ENCODE assay signal across 9 cellular contexts in the genomic region with DNA sequence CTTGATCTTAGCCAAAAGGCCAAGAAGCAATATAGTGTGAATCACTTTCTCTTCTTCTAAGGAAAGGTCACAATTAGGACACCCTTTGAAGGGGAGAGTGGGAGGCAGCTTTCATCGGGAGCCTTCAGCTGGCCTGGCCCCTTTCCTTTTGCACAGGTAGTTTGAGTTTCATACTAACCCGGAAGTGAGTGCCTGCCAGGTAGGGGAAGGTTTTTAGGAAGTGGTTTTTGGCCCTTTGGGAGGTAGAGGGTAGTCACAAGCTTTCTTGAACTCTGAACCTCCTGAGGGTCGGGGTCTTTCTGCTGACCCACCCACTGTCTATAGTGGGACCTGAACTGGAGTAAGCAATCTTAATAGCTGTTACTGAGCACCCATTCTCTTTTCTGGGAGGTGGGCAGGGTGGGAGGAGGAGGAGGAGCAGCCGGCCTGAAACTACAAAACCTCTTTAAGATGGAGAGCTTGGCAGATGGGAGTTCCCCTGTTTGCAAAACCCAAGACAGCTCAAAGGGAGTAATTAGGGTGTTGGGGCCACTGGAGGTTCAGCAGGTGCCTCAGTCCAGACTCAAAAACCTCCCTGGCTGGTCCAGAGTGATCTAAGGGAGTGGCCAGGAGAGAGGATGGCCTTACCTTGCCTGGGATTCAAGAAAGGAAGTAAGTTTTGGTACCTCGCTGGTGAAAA. TPM values are rescaled to one million over a fixed set of nuclear protein-coding genes. Genes with fewer than 3 reads are reported as not detected.
DNase-seq lines count a peak whose midpoint lies in the region; ATAC-seq and TF ChIP-seq lines count a peak whose summit lies in the region.
"Had no signal": no experiment of that assay in that cellular context is flagged by ENCODE, and none has a peak within 500 bp of the region (broad histone marks: within the 10 kb centered on the region; RNA-seq: fewer than 3 reads in every experiment).

No MANE protein-coding gene starts in this region.

- no peaks in the 10 kb centered on the region for H3K9me3 ChIP-seq in spleen

- H3K4me1 Mint-ChIP-seq in activated naive CD4-positive, alpha-beta T cell treated with anti-CD3 and anti-CD28 coated beads, Interleukin-2, amount 10 ng/mL, durations not matched to agents 7 days and 5 days, result peaks cover 66% of the 10 kb centered on the region

- H3K36me3 Mint-ChIP-seq in activated naive CD4-positive, alpha-beta T cell treated with anti-CD3 and anti-CD28 coated beads, Interleukin-2, amount 10 ng/mL, durations not matched to agents 7 days and 5 days, result peaks cover 17% of the 10 kb centered on the region

- H3K36me3 ChIP-seq in spleen, result no peaks in the 10 kb centered on the region

- CTCF ChIA-PET in activated naive CD4-positive, alpha-beta T cell treated with anti-CD3 and anti-CD28 coated beads, Interleukin-2, amount 10 ng/mL, durations not matched to agents 7 days and 5 days (lab: Charles Lee), result no interaction called here

- H3K4me3 Mint-ChIP-seq in activated naive CD4-positive, alpha-beta T cell treated with anti-CD3 and anti-CD28 coated beads, Interleukin-2, amount 10 ng/mL, durations not matched to agents 7 days and 5 days, result peak overlapping the region; percentile 40

- intact Hi-C loops in spleen (cut with DNase I; ENCODE audit: low total_unique reads), result no loop called here

- 34 to 40% (median 37%) methylated on average over 5 of the region's 5 CpGs for WGBS in spleen, 5 donors

- no peak for TF ChIP-seq POLR2A in spleen (IDR thresholded peaks at IDR 0.05)

- peaks cover 46 to 92% (median 72%) of the 10 kb centered on the region in 6 donors for H3K4me1 ChIP-seq in spleen

- H3K27me3 Mint-ChIP-seq in activated naive CD4-positive, alpha-beta T cell treated with anti-CD3 and anti-CD28 coated beads, Interleukin-2, amount 10 ng/mL, durations not matched to agents 7 days and 5 days, result no peaks in the 10 kb centered on the region

- TF ChIP-seq CTCF in spleen (IDR thresholded peaks at IDR 0.05 in 8 of 11, conservative IDR thresholded peaks at IDR 0.05 in 3 of 11), result no peak

- peak; percentile 33 for ATAC-seq in HG02981 (IDR thresholded peaks at IDR 0.05; ENCODE audit: unreplicated experiment)
- no peak for ATAC-seq in GM19328 (IDR thresholded peaks at IDR 0.05; ENCODE audit: unreplicated experiment)

- no peaks in the 10 kb centered on the region for H3K9me3 Mint-ChIP-seq in activated naive CD4-positive, alpha-beta T cell treated with anti-CD3 and anti-CD28 coated beads, Interleukin-2, amount 10 ng/mL, durations not matched to agents 7 days and 5 days

- H3K27ac ChIP-seq in spleen, result peak overlapping the region in 6 of 8 donors; percentile 36 to 98 (median 52)

- H3K27ac Mint-ChIP-seq in activated naive CD4-positive, alpha-beta T cell treated with anti-CD3 and anti-CD28 coated beads, Interleukin-2, amount 10 ng/mL, durations not matched to agents 7 days and 5 days, result peak overlapping the region; percentile 83

- H3K27me3 ChIP-seq in spleen (replicated peaks in 1 of 7), result no peaks in the 10 kb centered on the region

- DNase-seq in activated CD4-positive, alpha-beta T cell treated with anti-CD3 and anti-CD28 coated beads for 48 hours, result peak; percentile 38
- no peak for DNase-seq in activated CD4-positive, alpha-beta T cell treated with anti-CD3 and anti-CD28 coated beads, Interleukin-2, amount 50 U/mL, for 4 hours
- peak; percentile 48 for DNase-seq in activated naive CD4-positive, alpha-beta T cell treated with anti-CD3 and anti-CD28 coated beads, Interleukin-2, amount 10 ng/mL, durations not matched to agents 7 days and 5 days
- DNase-seq in spleen (no peak), HT-29 (ENCODE audit: low spot score) (no peak), hippocampal formation (lab: John Stamatoyannopoulos, UW) (no peak)
- DNase-seq: SIG-M5 had no signal

- peak overlapping the region in 1 of 8 donors; percentile 22 for H3K4me3 ChIP-seq in spleen

RNA-seq across cellular contexts. Expression of a gene that starts 6.0 kb away (rescaled TPM):
- 100 to 1,000 TPM; 111 to 168 (median 142) TPM for total RNA-seq in spleen
- polyA plus RNA-seq in spleen, result 10 to 100 TPM; 13.8 to 32.2 (median 15.3) TPM
- 117 and 123 TPM in 2 replicates for total RNA-seq in HT-29 (2014; rRNA removed; shearing (Covaris generic))

Comparison
In these comparisons a context has a peak if more than half of its experiments do, and no peak if none do; other contexts are left out.
1. DNase-seq: peak in activated CD4-positive, alpha-beta T cell treated with anti-CD3 and anti-CD28 coated beads for 48 hours (single experiment) and activated naive CD4-positive, alpha-beta T cell treated with anti-CD3 and anti-CD28 coated beads, Interleukin-2, amount 10 ng/mL, durations not matched to agents 7 days and 5 days (single experiment); none in activated CD4-positive, alpha-beta T cell treated with anti-CD3 and anti-CD28 coated beads, Interleukin-2, amount 50 U/mL, for 4 hours (0 of 2), spleen (single experiment), HT-29 (single experiment) and hippocampal formation (0 of 2).